1 cellular context compared by ENCODE assay signal in the genomic region with DNA sequence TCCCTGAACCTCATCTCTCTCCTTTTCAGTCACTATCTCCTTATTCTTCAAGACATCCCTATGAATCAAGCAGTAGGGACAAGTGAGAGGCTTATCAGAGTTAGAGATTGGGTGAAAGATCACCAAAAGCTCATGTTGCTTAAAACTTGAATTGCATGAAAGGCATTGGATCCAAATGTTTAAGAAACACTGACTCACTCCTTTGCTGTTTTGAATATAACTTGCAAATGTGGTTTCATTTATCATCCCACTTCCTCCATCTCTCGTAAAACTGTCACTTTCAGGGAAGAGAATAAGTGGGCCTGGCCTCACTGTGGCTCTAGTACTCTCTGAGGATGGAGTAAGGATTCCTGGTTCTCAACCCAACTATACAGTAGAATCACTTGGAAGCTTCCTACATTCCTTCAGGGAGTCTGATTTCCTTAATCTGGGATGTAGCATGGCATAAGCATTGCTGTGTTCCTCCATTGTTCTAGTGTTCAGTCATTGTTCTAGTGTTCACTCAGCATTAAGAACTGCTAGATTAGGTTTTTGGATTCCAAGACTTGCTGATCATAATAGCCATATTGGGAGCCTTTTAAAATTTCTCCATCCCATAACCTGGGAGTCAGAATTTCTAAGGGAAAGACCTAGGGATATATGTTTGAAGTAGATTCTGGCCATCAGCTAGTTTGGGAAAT.
TF ChIP-seq lines count a peak whose summit lies in the region.

No MANE protein-coding gene starts in this region.

TF ChIP-seq in HEK293, 187 proteins besides CTCF, POLR2A, EP300 and RAD21 (continued from another document):
- TF ChIP-seq, protein P1, sequence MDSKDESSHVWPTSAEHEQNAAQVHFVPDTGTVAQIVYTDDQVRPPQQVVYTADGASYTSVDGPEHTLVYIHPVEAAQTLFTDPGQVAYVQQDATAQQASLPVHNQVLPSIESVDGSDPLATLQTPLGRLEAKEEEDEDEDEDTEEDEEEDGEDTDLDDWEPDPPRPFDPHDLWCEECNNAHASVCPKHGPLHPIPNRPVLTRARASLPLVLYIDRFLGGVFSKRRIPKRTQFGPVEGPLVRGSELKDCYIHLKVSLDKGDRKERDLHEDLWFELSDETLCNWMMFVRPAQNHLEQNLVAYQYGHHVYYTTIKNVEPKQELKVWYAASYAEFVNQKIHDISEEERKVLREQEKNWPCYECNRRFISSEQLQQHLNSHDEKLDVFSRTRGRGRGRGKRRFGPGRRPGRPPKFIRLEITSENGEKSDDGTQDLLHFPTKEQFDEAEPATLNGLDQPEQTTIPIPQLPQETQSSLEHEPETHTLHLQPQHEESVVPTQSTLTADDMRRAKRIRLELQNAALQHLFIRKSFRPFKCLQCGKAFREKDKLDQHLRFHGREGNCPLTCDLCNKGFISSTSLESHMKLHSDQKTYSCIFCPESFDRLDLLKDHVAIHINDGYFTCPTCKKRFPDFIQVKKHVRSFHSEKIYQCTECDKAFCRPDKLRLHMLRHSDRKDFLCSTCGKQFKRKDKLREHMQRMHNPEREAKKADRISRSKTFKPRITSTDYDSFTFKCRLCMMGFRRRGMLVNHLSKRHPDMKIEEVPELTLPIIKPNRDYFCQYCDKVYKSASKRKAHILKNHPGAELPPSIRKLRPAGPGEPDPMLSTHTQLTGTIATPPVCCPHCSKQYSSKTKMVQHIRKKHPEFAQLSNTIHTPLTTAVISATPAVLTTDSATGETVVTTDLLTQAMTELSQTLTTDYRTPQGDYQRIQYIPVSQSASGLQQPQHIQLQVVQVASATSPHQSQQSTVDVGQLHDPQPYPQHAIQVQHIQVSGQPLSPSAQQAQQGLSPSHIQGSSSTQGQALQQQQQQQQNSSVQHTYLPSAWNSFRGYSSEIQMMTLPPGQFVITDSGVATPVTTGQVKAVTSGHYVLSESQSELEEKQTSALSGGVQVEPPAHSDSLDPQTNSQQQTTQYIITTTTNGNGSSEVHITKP (tag by site-specific recombination; IDR thresholded peaks at IDR 0.05) = 0 out of 2 replicates have a peak, but pooled peaks have one; percentile 15
- TF ChIP-seq, protein P2, sequence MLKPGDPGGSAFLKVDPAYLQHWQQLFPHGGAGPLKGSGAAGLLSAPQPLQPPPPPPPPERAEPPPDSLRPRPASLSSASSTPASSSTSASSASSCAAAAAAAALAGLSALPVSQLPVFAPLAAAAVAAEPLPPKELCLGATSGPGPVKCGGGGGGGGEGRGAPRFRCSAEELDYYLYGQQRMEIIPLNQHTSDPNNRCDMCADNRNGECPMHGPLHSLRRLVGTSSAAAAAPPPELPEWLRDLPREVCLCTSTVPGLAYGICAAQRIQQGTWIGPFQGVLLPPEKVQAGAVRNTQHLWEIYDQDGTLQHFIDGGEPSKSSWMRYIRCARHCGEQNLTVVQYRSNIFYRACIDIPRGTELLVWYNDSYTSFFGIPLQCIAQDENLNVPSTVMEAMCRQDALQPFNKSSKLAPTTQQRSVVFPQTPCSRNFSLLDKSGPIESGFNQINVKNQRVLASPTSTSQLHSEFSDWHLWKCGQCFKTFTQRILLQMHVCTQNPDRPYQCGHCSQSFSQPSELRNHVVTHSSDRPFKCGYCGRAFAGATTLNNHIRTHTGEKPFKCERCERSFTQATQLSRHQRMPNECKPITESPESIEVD (tag by site-specific recombination; IDR thresholded peaks at IDR 0.05) = peak; percentile 65; the same call in 1 of the 2 replicates
- TF ChIP-seq ZFHX2 (tag by site-specific recombination; conservative IDR thresholded peaks at IDR 0.05) (peak; percentile 37), KLF9 (tag by site-specific recombination; IDR thresholded peaks at IDR 0.05; ENCODE audit: low read depth) (no peak), ZNF174 (tag by site-specific recombination; IDR thresholded peaks at IDR 0.05) (no peak), ZBTB6 (tag by site-specific recombination; IDR thresholded peaks at IDR 0.05) (peak; percentile 48; the same call in 1 of the 2 replicates)
